In genomic region chr10:30718877-30719268, GRCh38 we compare ENCODE assay signal across 25 cellular contexts.
"Had no signal": no experiment of that assay in that cellular context is flagged by ENCODE, and none has a peak within 500 bp of the region (broad histone marks: within the 10 kb centered on the region; RNA-seq: fewer than 3 reads in every experiment).

No MANE protein-coding gene starts in this region.

- H3K36me3 ChIP-seq: left ventricle myocardium inferior, spleen, thoracic aorta, uterus, WERI-Rb-1 had no signal

- H3K27ac Mint-ChIP-seq: activated CD4-positive, alpha-beta T cell treated with anti-CD3 and anti-CD28 coated beads, Interleukin-2, amount 10 ng/mL, durations not matched to agents 24 days and 14 days; activated naive CD4-positive, alpha-beta T cell treated with anti-CD3 and anti-CD28 coated beads, Interleukin-2, amount 50 U/mL, for 24 hours; activated naive CD8-positive, alpha-beta T cell treated with anti-CD3 and anti-CD28 coated beads, Interleukin-2, amount 50 U/mL, for 24 hours; activated T-helper 17 cell treated with anti-CD3 and anti-CD28 coated beads, Interleukin-2, amount 50 U/mL, for 72 hours; dendritic cell treated with granulocyte-macrophage colony-stimulating factor and Interleukin-4, amounts not matched to agents 40 ng/mL and 50 ng/mL, for 4 days; endodermal cell; natural killer cell treated with Interleukin-12 subunit alpha and Interleukin-12 subunit beta and Interleukin-15 and Interleukin-18, amount 100 ng/mL, for 72 hours; T-helper 17 cell; type B pancreatic cell had no signal

- H3K27me3 Mint-ChIP-seq: activated naive CD4-positive, alpha-beta T cell treated with anti-CD3 and anti-CD28 coated beads, Interleukin-2, amount 50 U/mL, for 24 hours; activated naive CD8-positive, alpha-beta T cell treated with anti-CD3 and anti-CD28 coated beads, Interleukin-2, amount 50 U/mL, for 24 hours; activated T-helper 17 cell treated with anti-CD3 and anti-CD28 coated beads, Interleukin-2, amount 50 U/mL, for 72 hours; type B pancreatic cell had no signal

- H3K27ac ChIP-seq: epithelial cell of prostate, left ventricle myocardium inferior, spleen, thoracic aorta, uterus, WERI-Rb-1 had no signal

- H3K36me3 Mint-ChIP-seq: type B pancreatic cell had no signal

- H3K4me3 ChIP-seq: left ventricle myocardium inferior, lung, spleen, thoracic aorta, uterus had no signal

- DNase-seq: activated CD4-positive, CD25-positive, alpha-beta regulatory T cell treated with anti-CD3 and anti-CD28 coated beads, Interleukin-2, amount 50 U/mL, for 72 hours; amygdala; caudate nucleus; endodermal cell; left ventricle myocardium inferior; mesendoderm; posterior cingulate gyrus; right cardiac atrium; spleen; T1000; uterus; WERI-Rb-1 had no signal

- H3K9me3 Mint-ChIP-seq: activated naive CD4-positive, alpha-beta T cell treated with anti-CD3 and anti-CD28 coated beads, Interleukin-2, amount 50 U/mL, for 24 hours; activated T-helper 17 cell treated with anti-CD3 and anti-CD28 coated beads, Interleukin-2, amount 50 U/mL, for 72 hours; natural killer cell treated with Interleukin-12 subunit alpha and Interleukin-12 subunit beta and Interleukin-15 and Interleukin-18, amount 100 ng/mL, for 72 hours; type B pancreatic cell had no signal

- H3K4me1 Mint-ChIP-seq: activated naive CD4-positive, alpha-beta T cell treated with anti-CD3 and anti-CD28 coated beads, Interleukin-2, amount 50 U/mL, for 24 hours; activated T-helper 17 cell treated with anti-CD3 and anti-CD28 coated beads, Interleukin-2, amount 50 U/mL, for 72 hours; endodermal cell had no signal

- H3K4me3 Mint-ChIP-seq: activated CD4-positive, alpha-beta T cell treated with anti-CD3 and anti-CD28 coated beads, Interleukin-2, amount 10 ng/mL, durations not matched to agents 24 days and 14 days; activated naive CD4-positive, alpha-beta T cell treated with anti-CD3 and anti-CD28 coated beads, Interleukin-2, amount 50 U/mL, for 24 hours; activated naive CD8-positive, alpha-beta T cell treated with anti-CD3 and anti-CD28 coated beads, Interleukin-2, amount 50 U/mL, for 24 hours; activated T-cell treated with anti-CD3 and anti-CD28 coated beads, Interleukin-2, amount 50 U/mL, for 4 hours; activated T-helper 17 cell treated with anti-CD3 and anti-CD28 coated beads, Interleukin-2, amount 50 U/mL, for 72 hours; dendritic cell treated with granulocyte-macrophage colony-stimulating factor and Interleukin-4, amounts not matched to agents 40 ng/mL and 50 ng/mL, for 4 days; endodermal cell; natural killer cell treated with Interleukin-12 subunit alpha and Interleukin-12 subunit beta and Interleukin-15 and Interleukin-18, amount 100 ng/mL, for 72 hours; T-helper 17 cell; type B pancreatic cell had no signal

- ATAC-seq: activated naive CD8-positive, alpha-beta T cell treated with anti-CD3 and anti-CD28 coated beads, Interleukin-2, amount 50 U/mL, for 24 hours; activated T-cell treated with anti-CD3 and anti-CD28 coated beads, Interleukin-2, amount 50 U/mL, for 4 hours; natural killer cell treated with Interleukin-12 subunit alpha and Interleukin-12 subunit beta and Interleukin-15 and Interleukin-18, amount 100 ng/mL, for 72 hours; right cardiac atrium; stimulated activated naive CD8-positive, alpha-beta T cell treated with anti-CD3 and anti-CD28 coated beads, Interleukin-15, Interleukin-2, amounts not matched to agents 100 U/mL and 50 U/mL, for 24 hours; T-helper 17 cell had no signal

- H3K27me3 ChIP-seq: spleen, uterus had no signal

- H3K9me3 ChIP-seq: thoracic aorta, uterus had no signal
